21 cellular contexts compared by ENCODE assay signal in the genomic region with DNA sequence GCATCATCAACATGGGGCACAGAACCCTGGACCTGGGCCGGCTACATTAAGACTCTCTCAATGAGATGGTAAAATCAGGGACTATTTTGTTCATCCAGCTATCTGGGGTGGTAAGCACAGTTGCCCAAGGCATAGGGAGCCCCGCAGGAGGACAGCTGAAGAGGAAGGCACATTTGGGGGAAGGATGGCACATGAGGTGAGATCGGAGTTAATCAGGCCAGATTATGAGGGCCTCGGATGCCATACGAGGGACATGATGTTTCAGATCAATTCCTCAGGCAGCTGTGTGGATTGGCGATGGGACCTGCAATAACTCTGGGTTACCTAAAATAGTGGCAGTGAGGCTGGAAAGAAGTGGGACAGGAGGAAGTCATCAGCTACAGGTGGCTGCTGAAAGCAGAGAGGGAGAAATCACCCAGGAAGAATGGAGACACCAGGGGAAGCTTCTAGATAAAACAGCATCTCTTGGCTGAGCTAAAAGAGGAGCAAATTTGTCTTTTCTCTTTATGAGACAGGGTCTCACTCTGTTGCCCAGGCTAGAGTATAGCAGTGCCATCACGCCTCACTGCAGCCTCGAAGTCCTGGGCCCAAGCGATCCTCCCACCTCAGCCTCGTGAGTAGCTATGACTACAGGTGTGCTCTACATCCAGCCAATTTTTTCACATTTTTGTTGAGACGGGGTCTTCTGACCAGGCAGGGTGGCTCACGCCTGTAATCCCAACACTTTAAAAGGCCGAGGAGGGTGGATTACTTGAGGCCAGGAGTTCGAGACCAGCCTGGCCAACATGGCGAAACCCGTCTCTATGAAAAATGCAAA. TPM values are rescaled to one million over a fixed set of nuclear protein-coding genes. Genes with fewer than 3 reads are reported as not detected.
DNase-seq lines count a peak whose midpoint lies in the region; ATAC-seq, FAIRE-seq and TF ChIP-seq lines count a peak whose summit lies in the region.
"Had no signal": no experiment of that assay in that cellular context is flagged by ENCODE, and none has a peak within 500 bp of the region (broad histone marks: within the 10 kb centered on the region; RNA-seq: fewer than 3 reads in every experiment).

No MANE protein-coding gene starts in this region.

- H3K4me1 ChIP-seq in CD4-positive, alpha-beta memory T cell (ENCODE audit: insufficient read depth, low read length), result peaks cover 33% of the 10 kb centered on the region
- peaks cover 20% of the 10 kb centered on the region for H3K4me1 ChIP-seq in HepG2 (ENCODE audit: insufficient read depth, low read length)
- no peaks in the 10 kb centered on the region for H3K4me1 ChIP-seq in PC-9 (replicated peaks; ENCODE audit: insufficient read depth)

- peaks cover 55% of the 10 kb centered on the region for H3K36me3 Mint-ChIP-seq in activated CD4-positive, alpha-beta memory T cell treated with anti-CD3 and anti-CD28 coated beads, Interleukin-2, amount 10 ng/mL, durations not matched to agents 7 days and 5 days (ENCODE audit: low read depth)
- peaks cover 42% of the 10 kb centered on the region for H3K36me3 Mint-ChIP-seq in activated CD4-positive, alpha-beta memory T cell treated with anti-CD3 and anti-CD28 coated beads for 36 hours
- peaks cover 38 to 54% of the 10 kb centered on the region in 2 donors for H3K36me3 Mint-ChIP-seq in CD4-positive, alpha-beta memory T cell

- H3K4me3 Mint-ChIP-seq in activated CD4-positive, alpha-beta memory T cell treated with anti-CD3 and anti-CD28 coated beads, Interleukin-2, amount 10 ng/mL, durations not matched to agents 7 days and 5 days, result no peak overlapping the region
- H3K4me3 Mint-ChIP-seq in activated CD4-positive, alpha-beta memory T cell treated with anti-CD3 and anti-CD28 coated beads for 36 hours, result no peak overlapping the region
- H3K4me3 Mint-ChIP-seq in CD4-positive, alpha-beta memory T cell, result peak overlapping the region in 1 of 8 donors; percentile 18
- H3K4me3 Mint-ChIP-seq: neural crest cell had no signal

- H3F3A ChIP-seq in PC-9 (ENCODE audit: insufficient read depth, low read depth), result peaks cover 65% of the 10 kb centered on the region; the same call in 1 of the 2 replicates

- H3K27me3 Mint-ChIP-seq in activated CD4-positive, alpha-beta memory T cell treated with anti-CD3 and anti-CD28 coated beads, Interleukin-2, amount 10 ng/mL, durations not matched to agents 7 days and 5 days, result peaks cover 2% of the 10 kb centered on the region
- no peaks in the 10 kb centered on the region for H3K27me3 Mint-ChIP-seq in activated CD4-positive, alpha-beta memory T cell treated with anti-CD3 and anti-CD28 coated beads for 36 hours
- no peaks in the 10 kb centered on the region for H3K27me3 Mint-ChIP-seq in CD4-positive, alpha-beta memory T cell

- peak; percentile 14 for DNase-seq in activated CD4-positive, alpha-beta memory T cell treated with anti-CD3 and anti-CD28 coated beads, Interleukin-2, amount 10 ng/mL, durations not matched to agents 7 days and 5 days
- no peak for DNase-seq in activated CD4-positive, alpha-beta memory T cell treated with anti-CD3 and anti-CD28 coated beads for 36 hours
- DNase-seq in CD4-positive, alpha-beta memory T cell, result no peak
- DNase-seq in RWPE1 (ENCODE audit: low spot score) (no peak), HepG2 (ENCODE audit: low spot score) (no peak), PC-9 (no peak)
- no peak for DNase-seq in NK-92 treated with Interleukin-12 subunit alpha and Interleukin-12 subunit beta, amount 100 ng/mL, for 24 hours (lab: John Stamatoyannopoulos, UW)
- DNase-seq: activated CD4-positive, alpha-beta T cell treated with anti-CD3 and anti-CD28 coated beads, Interleukin-2, amount 50 U/mL, for 4 hours; effector memory CD4-positive, alpha-beta T cell; left colon; NCI-H2029 treated with DMSO at 0.1 percent for 48 hours; stimulated activated CD4-positive, alpha-beta T cell treated with anti-CD3 and anti-CD28 coated beads, Interleukin-4, amount 100 ng/mL, for 1 hour; T-helper 1 cell; upper lobe of right lung had no signal

- intact Hi-C loops in activated CD4-positive, alpha-beta memory T cell treated with anti-CD3 and anti-CD28 coated beads for 36 hours (cut with micrococcal nuclease), result loop anchor here (5.0 kb wide), 1 partner anchor 220 kb away; a partner anchor contains a TSS
- intact Hi-C loops in CD4-positive, alpha-beta memory T cell (cut with micrococcal nuclease), result no loop called here
- intact Hi-C loops in HepG2 (cut with micrococcal nuclease; ENCODE audit: unreplicated experiment) (loop anchor here (10.0 kb wide), 1 partner anchor 57 kb away; a partner anchor contains a TSS), PC-9 (cut with micrococcal nuclease; ENCODE audit: unreplicated experiment) (no loop called here)

- no peaks in the 10 kb centered on the region for H3K9me2 ChIP-seq in PC-9 (ENCODE audit: insufficient read depth)

- H4K20me1 ChIP-seq in HepG2 (ENCODE audit: insufficient read depth, low read length), result peaks cover 34% of the 10 kb centered on the region
- peaks cover 13% of the 10 kb centered on the region for H4K20me1 ChIP-seq in PC-9 (ENCODE audit: insufficient read depth)

- in situ Hi-C loops in HepG2 (cut with HindIII; ENCODE audit: extremely low pct_ligation_motif_present, low pct_unique_long_range_greater_than_20kb), result no loop called here

- H3K27me3 ChIP-seq in CD4-positive, alpha-beta memory T cell (ENCODE audit: insufficient read depth, low read length), result no peaks in the 10 kb centered on the region
- no peaks in the 10 kb centered on the region for H3K27me3 ChIP-seq in HepG2 (ENCODE audit: control insufficient read depth in 1 of 2, insufficient read depth in 2 of 2, low read length in 2 of 2)
- no peaks in the 10 kb centered on the region for H3K27me3 ChIP-seq in PC-9 (ENCODE audit: insufficient read depth, low read depth)
- H3K27me3 ChIP-seq: BLaER1 treated with 17β-estradiol and CSF1 and Interleukin-3, amounts not matched to agents 10 nM and 100 nM; upper lobe of right lung had no signal

- no peak overlapping the region for H3K9ac ChIP-seq in HepG2 (ENCODE audit: insufficient read depth, low read depth, low read length)
- H3K9ac ChIP-seq: BLaER1 treated with 17β-estradiol and CSF1 and Interleukin-3, amounts not matched to agents 10 nM and 100 nM had no signal

- ATAC-seq in HepG2, result peak; percentile 8; the same call in 2 of the 3 replicates
- no peak for ATAC-seq in HG03442 (IDR thresholded peaks at IDR 0.05; ENCODE audit: unreplicated experiment)
- ATAC-seq: A549, left colon, Right ventricle myocardium inferior, upper lobe of right lung had no signal

- peak overlapping the region; percentile 13 for H3K27ac Mint-ChIP-seq in activated CD4-positive, alpha-beta memory T cell treated with anti-CD3 and anti-CD28 coated beads, Interleukin-2, amount 10 ng/mL, durations not matched to agents 7 days and 5 days
- H3K27ac Mint-ChIP-seq in activated CD4-positive, alpha-beta memory T cell treated with anti-CD3 and anti-CD28 coated beads for 36 hours, result no peak overlapping the region
- peak overlapping the region in 5 of 7 donors; percentile 12 to 62 (median 27) for H3K27ac Mint-ChIP-seq in CD4-positive, alpha-beta memory T cell

- POLR2A ChIA-PET in activated CD4-positive, alpha-beta memory T cell treated with anti-CD3 and anti-CD28 coated beads, Interleukin-2, amount 10 ng/mL, durations not matched to agents 7 days and 5 days (lab: Charles Lee), result interaction anchor here (0.6 to 6.7 kb wide), 7 partner anchors 12 to 53 kb away, joined by 3 to 42 read pairs (median 3); a partner anchor contains a TSS
- POLR2A ChIA-PET in activated CD4-positive, alpha-beta memory T cell treated with anti-CD3 and anti-CD28 coated beads for 36 hours (lab: Charles Lee), result interaction anchor here (0.6 kb wide), 1 partner anchor 599 kb away, joined by 3 read pairs; no protein-coding TSS in a partner anchor
- POLR2A ChIA-PET in CD4-positive, alpha-beta memory T cell (lab: Charles Lee; ENCODE audit: partially characterized antibody), result interaction anchor here (0.7 to 1.5 kb wide), 3 partner anchors 13 to 18 kb away, joined by 3 to 5 read pairs (median 3); no protein-coding TSS in a partner anchor
- POLR2A ChIA-PET in RWPE1 (lab: Yijun Ruan, JAX; ENCODE audit: low non-redundant PET), result interaction anchor here (0.5 kb wide), 1 partner anchor 245 kb away, joined by 4 read pairs; no protein-coding TSS in a partner anchor
- POLR2A ChIA-PET in HepG2 (lab: Yijun Ruan, JAX), result interaction anchor here (1.4 kb wide), 1 partner anchor 15 kb away, joined by 3 read pairs; no protein-coding TSS in a partner anchor
- POLR2A ChIA-PET in PC-9 (lab: Charles Lee; ENCODE audit: unreplicated experiment), result interaction anchor here (0.7 kb wide), 1 partner anchor 365 kb away, joined by 6 read pairs; no protein-coding TSS in a partner anchor

- WGBS in HepG2 (ENCODE audit: low lambda C conversion rate), result 98% methylated on average over 16 of the region's 16 CpGs

- CTCF ChIA-PET in activated CD4-positive, alpha-beta memory T cell treated with anti-CD3 and anti-CD28 coated beads, Interleukin-2, amount 10 ng/mL, durations not matched to agents 7 days and 5 days (lab: Charles Lee), result interaction anchor here (1.2 to 5.0 kb wide), 3 partner anchors 14 to 309 kb away, joined by 3 to 41 read pairs (median 6); no protein-coding TSS in a partner anchor
- CTCF ChIA-PET in activated CD4-positive, alpha-beta memory T cell treated with anti-CD3 and anti-CD28 coated beads for 36 hours (lab: Charles Lee), result interaction anchor here (1.0 to 1.2 kb wide), 2 partner anchors 14 to 16 kb away, joined by 3 read pairs; no protein-coding TSS in a partner anchor
- CTCF ChIA-PET in CD4-positive, alpha-beta memory T cell (lab: Charles Lee; ENCODE audit: partially characterized antibody), result interaction anchor here (1.3 to 8.0 kb wide), 4 partner anchors 15 to 309 kb away, joined by 3 to 75 read pairs (median 11); a partner anchor contains a TSS
- CTCF ChIA-PET in RWPE1 (lab: Yijun Ruan, JAX), result interaction anchor here (0.6 to 0.7 kb wide), 2 partner anchors 102 to 618 kb away, joined by 3 read pairs; no protein-coding TSS in a partner anchor
- CTCF ChIA-PET in HepG2 (lab: Yijun Ruan, JAX; ENCODE audit: low intra/inter-chr PET ratio, low total read pairs), result no interaction called here
- CTCF ChIA-PET in PC-9 (lab: Charles Lee), result interaction anchor here (0.6 kb wide), 1 partner anchor 671 kb away, joined by 4 read pairs; no protein-coding TSS in a partner anchor

- H2AFZ ChIP-seq in HepG2 (ENCODE audit: low read length) (no peak overlapping the region), PC-9 (no peak overlapping the region)

- no peak overlapping the region for H3K27ac ChIP-seq in CD4-positive, alpha-beta memory T cell (ENCODE audit: low read depth, low read length)
- peak overlapping the region; percentile 32 for H3K27ac ChIP-seq in RWPE1
- H3K27ac ChIP-seq in HepG2 (ENCODE audit: extremely low read length, insufficient read depth, low read length), result no peak overlapping the region
- no peak overlapping the region for H3K27ac ChIP-seq in PC-9
- H3K27ac ChIP-seq: A549; BLaER1 treated with 17β-estradiol and CSF1 and Interleukin-3, amounts not matched to agents 10 nM and 100 nM; upper lobe of right lung had no signal

- H3K36me3 ChIP-seq in CD4-positive, alpha-beta memory T cell (ENCODE audit: insufficient read depth, low read length), result peaks cover 38% of the 10 kb centered on the region
- H3K36me3 ChIP-seq in HepG2 (replicated peaks in 1 of 2; ENCODE audit: control insufficient read depth in 1 of 2, insufficient read depth in 2 of 2, low read length in 2 of 2) (peaks cover 11 to 40% of the 10 kb centered on the region in 2 experiments), PC-9 (ENCODE audit: low read depth) (peaks cover 33% of the 10 kb centered on the region)

- BruUV-seq in HepG2 (replicated peaks; lab: Mats Ljungman, UMichigan), result no TSS peak
- no TSS peak for BruUV-seq in PC-9 (replicated peaks; lab: Mats Ljungman, UMichigan)

- TF ChIP-seq CTCF in RWPE1 (conservative IDR thresholded peaks at IDR 0.05; ENCODE audit: low read depth), result no peak
- TF ChIP-seq CTCF in HepG2 (CRISPR knock-in tag; IDR thresholded peaks at IDR 0.05), result no peak
- TF ChIP-seq CTCF in PC-9 (conservative IDR thresholded peaks at IDR 0.05), result no peak

- TF ChIP-seq POLR2A in HepG2 (IDR thresholded peaks at IDR 0.05; ENCODE audit: insufficient read depth in 1 of 2, low read depth in 2 of 2, low read length in 2 of 2), result peak in 1 of 2 experiments; percentile 21; a peak in 1 of 4 replicates

- no peak for FAIRE-seq in HepG2 (lab: Jason Lieb, UNC)
- FAIRE-seq: A549, astrocyte had no signal

- peaks cover 10% of the 10 kb centered on the region for H3K79me2 ChIP-seq in HepG2 (ENCODE audit: insufficient read depth, low read length)
- H3K79me2 ChIP-seq in PC-9 (ENCODE audit: low read depth), result peaks cover 10% of the 10 kb centered on the region; the same call in 1 of the 2 replicates

- H3K4me2 ChIP-seq in HepG2 (ENCODE audit: low read depth, low read length) (no peak overlapping the region), PC-9 (no peak overlapping the region)
- H3K4me2 ChIP-seq: A549; BLaER1 treated with 17β-estradiol and CSF1 and Interleukin-3, amounts not matched to agents 10 nM and 100 nM; smooth muscle cell had no signal

- TF ChIP-seq EP300 in HepG2 (IDR thresholded peaks at IDR 0.05; ENCODE audit: low read depth in 2 of 2, low read length in 2 of 2), result no peak
- no peak for TF ChIP-seq EP300 in HepG2 (CRISPR knock-in tag; IDR thresholded peaks at IDR 0.05; ENCODE audit: borderline replicate concordance)

- H3K4me3 ChIP-seq in CD4-positive, alpha-beta memory T cell (ENCODE audit: low read length in 2 of 2), result no peak overlapping the region
- H3K4me3 ChIP-seq in HepG2 (replicated peaks in 1 of 3; ENCODE audit: insufficient read depth in 1 of 3, low read depth in 2 of 3, low read length in 3 of 3) (no peak overlapping the region), PC-9 (no peak overlapping the region)
- H3K4me3 ChIP-seq: A549; BLaER1 treated with 17β-estradiol and CSF1 and Interleukin-3, amounts not matched to agents 10 nM and 100 nM; smooth muscle cell; upper lobe of right lung had no signal

- H3K9me3 Mint-ChIP-seq in activated CD4-positive, alpha-beta memory T cell treated with anti-CD3 and anti-CD28 coated beads, Interleukin-2, amount 10 ng/mL, durations not matched to agents 7 days and 5 days, result no peaks in the 10 kb centered on the region
- no peaks in the 10 kb centered on the region for H3K9me3 Mint-ChIP-seq in activated CD4-positive, alpha-beta memory T cell treated with anti-CD3 and anti-CD28 coated beads for 36 hours
- H3K9me3 Mint-ChIP-seq in CD4-positive, alpha-beta memory T cell, result peaks cover 0 to 2% (median 0%) of the 10 kb centered on the region in 8 donors
- H3K9me3 Mint-ChIP-seq: neural crest cell had no signal

- TF ChIP-seq RAD21 in HepG2 (CRISPR knock-in tag; IDR thresholded peaks at IDR 0.05), result no peak

- peaks cover 39% of the 10 kb centered on the region for H3K4me1 Mint-ChIP-seq in activated CD4-positive, alpha-beta memory T cell treated with anti-CD3 and anti-CD28 coated beads, Interleukin-2, amount 10 ng/mL, durations not matched to agents 7 days and 5 days
- peaks cover 47% of the 10 kb centered on the region for H3K4me1 Mint-ChIP-seq in activated CD4-positive, alpha-beta memory T cell treated with anti-CD3 and anti-CD28 coated beads for 36 hours (ENCODE audit: low read depth)
- H3K4me1 Mint-ChIP-seq in CD4-positive, alpha-beta memory T cell, result peaks cover 24 to 41% (median 33%) of the 10 kb centered on the region in 4 donors

- H3K9me3 ChIP-seq in CD4-positive, alpha-beta memory T cell (ENCODE audit: control insufficient read depth in 1 of 2, low read length in 2 of 2), result no peaks in the 10 kb centered on the region
- no peaks in the 10 kb centered on the region for H3K9me3 ChIP-seq in HepG2 (ENCODE audit: low read length)
- no peaks in the 10 kb centered on the region for H3K9me3 ChIP-seq in PC-9 (ENCODE audit: insufficient read depth, low read depth)
- H3K9me3 ChIP-seq: A549; BLaER1 treated with 17β-estradiol and CSF1 and Interleukin-3, amounts not matched to agents 10 nM and 100 nM; upper lobe of right lung had no signal

RNA-seq across cellular contexts. Expression of a gene that starts 21.1 kb away (rescaled TPM):
- 10 to 100 TPM; 81.4 to 89.3 TPM for total RNA-seq in activated CD4-positive, alpha-beta memory T cell treated with anti-CD3 and anti-CD28 coated beads, Interleukin-2, amount 10 ng/mL, durations not matched to agents 7 days and 5 days
- total RNA-seq in activated CD4-positive, alpha-beta memory T cell treated with anti-CD3 and anti-CD28 coated beads for 36 hours, result 100 to 1,000 TPM; 127 to 142 TPM
- 100 to 1,000 TPM; 102 to 108 TPM for total RNA-seq in CD4-positive, alpha-beta memory T cell
- polyA plus RNA-seq in CD4-positive, alpha-beta memory T cell, result 10 to 100 TPM; 64.4 to 70.6 TPM
- total RNA-seq in HepG2 (2016; rRNA removed; fragmentation: Illumina TruSeq; extraction: Trizol), result 138 and 153 TPM in 2 replicates
- total RNA-seq in HepG2 (2016; cell fraction: cytosol; rRNA removed; fragmentation: Illumina TruSeq; extraction: Trizol; ENCODE audit: low read depth), result 69.4 and 87.9 TPM in 2 replicates
- 150 and 155 TPM in 2 replicates for total RNA-seq in HepG2 (2016; cell fraction: insoluble cytoplasmic fraction; rRNA removed; fragmentation: Illumina TruSeq; extraction: Trizol)
- total RNA-seq in HepG2 (2016; cell fraction: membrane; rRNA removed; fragmentation: Illumina TruSeq; extraction: Trizol), result 161 and 181 TPM in 2 replicates
- 122 and 141 TPM in 2 replicates for total RNA-seq in HepG2 (2016; cell fraction: nucleus; rRNA removed; fragmentation: Illumina TruSeq; extraction: Trizol)
- polyA plus RNA-seq in HepG2 (2011; rRNA removed), result 298 and 376 TPM in 2 replicates
- 138 and 172 TPM in 2 replicates for polyA plus RNA-seq in HepG2 (2011; cell fraction: cytosol; rRNA removed)
- polyA plus RNA-seq in HepG2 (2011; cell fraction: nucleus; rRNA removed), result 48.3 and 58.7 TPM in 2 replicates
- polyA plus RNA-seq in HepG2 (2012), result 275 and 344 TPM in 2 replicates
- polyA plus RNA-seq in HepG2 (2016; cell fraction: cytosol; fragmentation: Illumina TruSeq; extraction: Trizol; ENCODE audit: low read depth), result 107 and 127 TPM in 2 replicates
- 138 and 146 TPM in 2 replicates for polyA plus RNA-seq in HepG2 (2016; cell fraction: insoluble cytoplasmic fraction; fragmentation: Illumina TruSeq; extraction: Trizol; ENCODE audit: low read depth)
- 182 and 204 TPM in 2 replicates for polyA plus RNA-seq in HepG2 (2016; cell fraction: membrane; fragmentation: Illumina TruSeq; extraction: Trizol; ENCODE audit: low read depth)
- 192 and 196 TPM in 2 replicates for polyA plus RNA-seq in HepG2 (2016; cell fraction: nucleus; fragmentation: Illumina TruSeq; extraction: Trizol; ENCODE audit: insufficient read depth, low read depth)
- 29.6 and 82.1 TPM in 2 replicates for polyA minus RNA-seq in HepG2 (2011; rRNA and poly(A)+ RNA removed; ENCODE audit: low replicate concordance)
- 136 and 144 TPM in 2 replicates for polyA minus RNA-seq in HepG2 (2011; cell fraction: cytosol; rRNA and poly(A)+ RNA removed)
- polyA minus RNA-seq in HepG2 (2011; cell fraction: nucleus; rRNA and poly(A)+ RNA removed), result 77.8 and 97.8 TPM in 2 replicates
- total RNA-seq in PC-9 (2021), result 165 and 187 TPM in 2 replicates

RNA-seq across cellular contexts. Expression of a gene that starts 53.5 kb away (rescaled TPM):
- total RNA-seq in activated CD4-positive, alpha-beta memory T cell treated with anti-CD3 and anti-CD28 coated beads, Interleukin-2, amount 10 ng/mL, durations not matched to agents 7 days and 5 days, result 100 to 1,000 TPM in 1 of 2 experiments, 10 to 100 TPM in 1; 95.7 to 102 TPM
- total RNA-seq in activated CD4-positive, alpha-beta memory T cell treated with anti-CD3 and anti-CD28 coated beads for 36 hours, result 100 to 1,000 TPM; 108 to 120 TPM
- 100 to 1,000 TPM; 120 TPM for total RNA-seq in CD4-positive, alpha-beta memory T cell
- polyA plus RNA-seq in CD4-positive, alpha-beta memory T cell, result 10 to 100 TPM; 55.2 to 79.8 TPM
- total RNA-seq in HepG2 (2016; rRNA removed; fragmentation: Illumina TruSeq; extraction: Trizol) (73.0 and 105 TPM in 2 replicates), PC-9 (2021) (101 and 106 TPM in 2 replicates)
- 20.7 and 28.7 TPM in 2 replicates for total RNA-seq in HepG2 (2016; cell fraction: cytosol; rRNA removed; fragmentation: Illumina TruSeq; extraction: Trizol; ENCODE audit: low read depth)
- total RNA-seq in HepG2 (2016; cell fraction: insoluble cytoplasmic fraction; rRNA removed; fragmentation: Illumina TruSeq; extraction: Trizol), result 75.9 and 117 TPM in 2 replicates
- total RNA-seq in HepG2 (2016; cell fraction: membrane; rRNA removed; fragmentation: Illumina TruSeq; extraction: Trizol), result 40.3 and 46.0 TPM in 2 replicates
- total RNA-seq in HepG2 (2016; cell fraction: nucleus; rRNA removed; fragmentation: Illumina TruSeq; extraction: Trizol), result 53.9 and 58.5 TPM in 2 replicates
- polyA plus RNA-seq in HepG2 (2011; rRNA removed), result 29.5 and 34.7 TPM in 2 replicates
- 33.1 and 35.4 TPM in 2 replicates for polyA plus RNA-seq in HepG2 (2011; cell fraction: cytosol; rRNA removed)
- 17.2 and 19.6 TPM in 2 replicates for polyA plus RNA-seq in HepG2 (2011; cell fraction: nucleus; rRNA removed)
- polyA plus RNA-seq in HepG2 (2012), result 66.2 and 93.3 TPM in 2 replicates
- polyA plus RNA-seq in HepG2 (2016; cell fraction: cytosol; fragmentation: Illumina TruSeq; extraction: Trizol; ENCODE audit: low read depth), result 25.6 and 27.5 TPM in 2 replicates
- polyA plus RNA-seq in HepG2 (2016; cell fraction: insoluble cytoplasmic fraction; fragmentation: Illumina TruSeq; extraction: Trizol; ENCODE audit: low read depth), result 124 and 129 TPM in 2 replicates
- polyA plus RNA-seq in HepG2 (2016; cell fraction: membrane; fragmentation: Illumina TruSeq; extraction: Trizol; ENCODE audit: low read depth), result 42.1 and 46.7 TPM in 2 replicates
- polyA plus RNA-seq in HepG2 (2016; cell fraction: nucleus; fragmentation: Illumina TruSeq; extraction: Trizol; ENCODE audit: insufficient read depth, low read depth), result 66.9 and 70.6 TPM in 2 replicates
- 14.6 and 22.5 TPM in 2 replicates for polyA minus RNA-seq in HepG2 (2011; rRNA and poly(A)+ RNA removed; ENCODE audit: low replicate concordance)
- 9.6 and 17.9 TPM in 2 replicates for polyA minus RNA-seq in HepG2 (2011; cell fraction: cytosol; rRNA and poly(A)+ RNA removed)
- polyA minus RNA-seq in HepG2 (2011; cell fraction: nucleus; rRNA and poly(A)+ RNA removed), result 50.9 and 51.7 TPM in 2 replicates

Comparison
In these comparisons a context has a peak if more than half of its experiments do, and no peak if none do; other contexts are left out.
1. intact Hi-C loops: an anchor here in activated CD4-positive, alpha-beta memory T cell treated with anti-CD3 and anti-CD28 coated beads for 36 hours (5.0 kb wide) and HepG2 (10.0 kb wide); none called in CD4-positive, alpha-beta memory T cell and PC-9.